Comparison of ENCODE assay signal across 8 cellular contexts in the genomic region with DNA sequence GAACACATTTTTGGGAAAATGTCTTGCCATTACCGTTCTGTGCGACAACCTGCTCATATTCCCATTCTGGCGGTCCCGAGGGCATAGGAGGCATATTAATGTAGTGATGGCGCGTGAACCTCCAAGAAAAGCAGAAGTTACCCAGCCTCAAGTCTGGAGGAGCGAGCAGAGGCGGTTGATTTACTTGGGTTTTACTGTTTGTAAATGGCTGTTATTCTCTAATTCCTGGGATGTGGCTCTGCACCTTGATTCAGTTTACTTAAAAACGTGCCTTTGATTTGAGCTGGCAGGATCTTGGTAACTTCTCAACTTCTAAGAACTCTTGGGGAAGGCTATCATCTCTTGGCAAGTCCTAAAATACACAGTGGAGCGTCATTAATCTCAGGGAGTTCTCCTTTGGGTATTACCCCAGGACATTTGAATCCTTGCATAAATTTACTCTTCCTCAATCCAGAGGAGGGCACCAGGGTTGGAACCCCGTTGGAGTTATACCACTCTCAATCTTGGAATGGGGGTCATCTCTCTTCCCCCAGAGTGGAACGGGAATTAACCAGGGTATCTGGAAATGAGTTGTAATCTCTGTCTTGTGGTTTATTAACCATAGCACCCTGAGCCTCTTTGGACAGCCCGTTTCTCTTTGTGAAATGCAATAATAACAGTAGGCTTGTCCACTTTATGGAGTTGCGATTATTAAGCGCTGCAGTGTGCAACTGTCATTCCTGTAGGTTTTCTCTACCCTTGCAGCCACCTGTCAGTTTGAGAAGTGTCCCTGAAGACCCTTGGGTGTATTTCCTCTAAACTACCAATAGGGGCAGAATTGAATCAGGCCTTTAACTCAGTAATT. TPM values are rescaled to one million over a fixed set of nuclear protein-coding genes. Genes with fewer than 3 reads are reported as not detected.
DNase-seq lines count a peak whose midpoint lies in the region; ATAC-seq and TF ChIP-seq lines count a peak whose summit lies in the region.

No MANE protein-coding gene starts in this region.

- peak; percentile 51 to 85 (median 78) for TF ChIP-seq CTCF in spleen (IDR thresholded peaks at IDR 0.05 in 8 of 11, conservative IDR thresholded peaks at IDR 0.05 in 3 of 11)

- ATAC-seq in HG02885 (IDR thresholded peaks at IDR 0.05; ENCODE audit: poor library complexity, unreplicated experiment) (peak; percentile 23), HG03095 (IDR thresholded peaks at IDR 0.05; ENCODE audit: unreplicated experiment) (no peak)
- ATAC-seq in activated naive CD8-positive, alpha-beta T cell treated with anti-CD3 and anti-CD28 coated beads, Interleukin-2, amount 50 U/mL, for 24 hours: no peak

- TF ChIP-seq POLR2A in spleen (IDR thresholded peaks at IDR 0.05): no peak

- H3K4me1 ChIP-seq in iPS-20b (ENCODE audit: insufficient read depth, low read length) (peaks cover 10% of the 10 kb centered on the region), spleen (peaks cover 13 to 85% (median 43%) of the 10 kb centered on the region in 6 donors)

- H3K36me3 Mint-ChIP-seq in activated naive CD4-positive, alpha-beta T cell treated with anti-CD3 and anti-CD28 coated beads, Interleukin-2, amount 10 ng/mL, durations not matched to agents 7 days and 5 days: peaks cover 41% of the 10 kb centered on the region
- peaks cover 46% of the 10 kb centered on the region for H3K36me3 Mint-ChIP-seq in activated naive CD8-positive, alpha-beta T cell treated with anti-CD3 and anti-CD28 coated beads, Interleukin-2, amount 50 U/mL, for 24 hours (ENCODE audit: low read depth)

- H3K36me3 ChIP-seq in iPS-20b (ENCODE audit: insufficient read depth, low read depth, low read length) (no peaks in the 10 kb centered on the region; the same call in 1 of the 2 replicates), spleen (no peaks in the 10 kb centered on the region)

- peak overlapping the region; percentile 83 for H3K4me3 ChIP-seq in iPS-20b (ENCODE audit: low read length)
- H3K4me3 ChIP-seq in spleen: peak overlapping the region; percentile 72 to 98 (median 88)

- DNase-seq in activated naive CD4-positive, alpha-beta T cell treated with anti-CD3 and anti-CD28 coated beads, Interleukin-2, amount 10 ng/mL, durations not matched to agents 7 days and 5 days: peak; percentile 22
- no peak for DNase-seq in activated naive CD4-positive, alpha-beta T cell treated with Interleukin-2 at 50 U/mL for 16 hours
- DNase-seq in NCI-H460 (ENCODE audit: extremely low read depth, low read depth) (peak; percentile 52), spleen (no peak)
- DNase-seq in activated naive CD8-positive, alpha-beta T cell treated with anti-CD3 and anti-CD28 coated beads, Interleukin-2, amount 50 U/mL, for 24 hours: no peak

- peaks cover 71% of the 10 kb centered on the region for H3K4me1 Mint-ChIP-seq in activated naive CD4-positive, alpha-beta T cell treated with anti-CD3 and anti-CD28 coated beads, Interleukin-2, amount 10 ng/mL, durations not matched to agents 7 days and 5 days
- peaks cover 68% of the 10 kb centered on the region for H3K4me1 Mint-ChIP-seq in activated naive CD8-positive, alpha-beta T cell treated with anti-CD3 and anti-CD28 coated beads, Interleukin-2, amount 50 U/mL, for 24 hours

- intact Hi-C loops in spleen (cut with DNase I; ENCODE audit: low total_unique reads): no loop called here

- H3K27me3 Mint-ChIP-seq in activated naive CD4-positive, alpha-beta T cell treated with anti-CD3 and anti-CD28 coated beads, Interleukin-2, amount 10 ng/mL, durations not matched to agents 7 days and 5 days: no peaks in the 10 kb centered on the region
- H3K27me3 Mint-ChIP-seq in activated naive CD8-positive, alpha-beta T cell treated with anti-CD3 and anti-CD28 coated beads, Interleukin-2, amount 50 U/mL, for 24 hours: no peaks in the 10 kb centered on the region

- peak overlapping the region; percentile 91; the same call in 1 of the 2 replicates for H3K9ac ChIP-seq in iPS-20b (ENCODE audit: low read depth, low read length)

- H3K4me3 Mint-ChIP-seq in activated naive CD4-positive, alpha-beta T cell treated with anti-CD3 and anti-CD28 coated beads, Interleukin-2, amount 10 ng/mL, durations not matched to agents 7 days and 5 days: peak overlapping the region; percentile 95
- peak overlapping the region; percentile 95 for H3K4me3 Mint-ChIP-seq in activated naive CD8-positive, alpha-beta T cell treated with anti-CD3 and anti-CD28 coated beads, Interleukin-2, amount 50 U/mL, for 24 hours

- H3K9me3 Mint-ChIP-seq in activated naive CD4-positive, alpha-beta T cell treated with anti-CD3 and anti-CD28 coated beads, Interleukin-2, amount 10 ng/mL, durations not matched to agents 7 days and 5 days: no peaks in the 10 kb centered on the region
- H3K9me3 Mint-ChIP-seq in activated naive CD8-positive, alpha-beta T cell treated with anti-CD3 and anti-CD28 coated beads, Interleukin-2, amount 50 U/mL, for 24 hours: no peaks in the 10 kb centered on the region

- no peak overlapping the region for H3K27ac ChIP-seq in iPS-20b (ENCODE audit: low read length)
- peak overlapping the region; percentile 62 to 92 (median 88) for H3K27ac ChIP-seq in spleen

- peak overlapping the region; percentile 87 for H3K27ac Mint-ChIP-seq in activated naive CD4-positive, alpha-beta T cell treated with anti-CD3 and anti-CD28 coated beads, Interleukin-2, amount 10 ng/mL, durations not matched to agents 7 days and 5 days
- H3K27ac Mint-ChIP-seq in activated naive CD8-positive, alpha-beta T cell treated with anti-CD3 and anti-CD28 coated beads, Interleukin-2, amount 50 U/mL, for 24 hours: peak overlapping the region; percentile 96

- CTCF ChIA-PET in activated naive CD4-positive, alpha-beta T cell treated with anti-CD3 and anti-CD28 coated beads, Interleukin-2, amount 10 ng/mL, durations not matched to agents 7 days and 5 days (lab: Charles Lee): interaction anchor here (0.6 to 4.8 kb wide), 15 partner anchors 13 to 214 kb away, joined by 3 to 52 read pairs (median 4); no protein-coding TSS in a partner anchor

- H3K27me3 ChIP-seq in iPS-20b (ENCODE audit: insufficient read depth, low read length): 0 out of 2 replicates have a peak, but pooled peaks cover 8% of the 10 kb centered on the region
- peaks cover 0 to 38% (median 11%) of the 10 kb centered on the region in 7 donors for H3K27me3 ChIP-seq in spleen (replicated peaks in 1 of 7)

- H3K9me3 ChIP-seq in iPS-20b (ENCODE audit: insufficient read depth, low read depth, low read length) (no peaks in the 10 kb centered on the region), spleen (no peaks in the 10 kb centered on the region)

- 12 to 35% (median 17%) methylated on average over 15 of the region's 15 CpGs for WGBS in spleen, 5 donors

RNA-seq across cellular contexts. Expression of gene HK2, which starts 2.1 kb away (rescaled TPM):
- total RNA-seq in NCI-H460 (2014; rRNA removed; shearing (Covaris generic)): 10.4 and 12.5 TPM in 2 replicates
- polyA plus RNA-seq in NCI-H460 (2014; cell fraction: nucleus; rRNA removed): 10.0 and 17.3 TPM in 2 replicates
- total RNA-seq in spleen: 10 to 100 TPM; 15.3 to 67.8 (median 17.3) TPM
- polyA plus RNA-seq in spleen: 1 to 10 TPM; 4.8 to 8.1 (median 4.9) TPM

Comparison
In these comparisons a context has a peak if more than half of its experiments do, and no peak if none do; other contexts are left out.
1. DNase-seq: peak in activated naive CD4-positive, alpha-beta T cell treated with anti-CD3 and anti-CD28 coated beads, Interleukin-2, amount 10 ng/mL, durations not matched to agents 7 days and 5 days (single experiment) and NCI-H460 (single experiment); none in activated naive CD4-positive, alpha-beta T cell treated with Interleukin-2 at 50 U/mL for 16 hours (single experiment), activated naive CD8-positive, alpha-beta T cell treated with anti-CD3 and anti-CD28 coated beads, Interleukin-2, amount 50 U/mL, for 24 hours (single experiment) and spleen (single experiment).